ENCODE assay signal across 15 cellular contexts in the genomic region with DNA sequence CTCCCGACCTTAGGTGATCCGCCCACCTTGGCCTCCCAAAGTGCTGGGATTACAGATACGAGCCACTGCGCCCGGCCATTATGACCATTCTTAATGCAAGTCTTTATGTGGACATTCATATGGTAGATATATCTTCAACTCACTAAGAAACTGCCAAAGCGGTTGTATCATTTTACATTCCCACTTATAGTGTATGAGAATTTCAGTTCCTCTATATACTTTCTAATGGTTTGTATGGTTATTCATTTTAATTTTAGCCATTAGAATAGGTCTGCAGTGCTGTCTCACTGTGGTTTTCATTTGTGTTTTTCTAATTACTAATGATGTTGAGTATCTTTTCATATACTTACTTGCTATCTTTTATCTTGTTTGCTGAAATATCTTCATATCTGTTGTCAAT. TPM values are rescaled to one million over a fixed set of nuclear protein-coding genes. Genes with fewer than 3 reads are reported as not detected.
DNase-seq lines count a peak whose midpoint lies in the region; ATAC-seq and TF ChIP-seq lines count a peak whose summit lies in the region.
"Had no signal": no experiment of that assay in that cellular context is flagged by ENCODE, and none has a peak within 500 bp of the region (broad histone marks: within the 10 kb centered on the region; RNA-seq: fewer than 3 reads in every experiment).

No MANE protein-coding gene starts in this region.

- POLR2A ChIA-PET in activated CD4-positive, alpha-beta T cell treated with anti-CD3 and anti-CD28 coated beads for 36 hours (lab: Charles Lee): no interaction called here

- H3K9me3 ChIP-seq in WERI-Rb-1 (ENCODE audit: severe bottlenecking): peaks cover under 1% of the 10 kb centered on the region

- H3K36me3 Mint-ChIP-seq in activated CD4-positive, alpha-beta T cell treated with anti-CD3 and anti-CD28 coated beads for 36 hours (ENCODE audit: low read depth): peaks cover 24% of the 10 kb centered on the region

- peaks cover 23% of the 10 kb centered on the region for H3K4me1 Mint-ChIP-seq in activated CD4-positive, alpha-beta T cell treated with anti-CD3 and anti-CD28 coated beads for 36 hours

- no peak overlapping the region for H3K4me3 Mint-ChIP-seq in activated CD4-positive, alpha-beta T cell treated with anti-CD3 and anti-CD28 coated beads for 36 hours
- H3K4me3 Mint-ChIP-seq: nephron, type B pancreatic cell had no signal

- H3K27ac ChIP-seq in WERI-Rb-1: no peak overlapping the region
- H3K27ac ChIP-seq: gastroesophageal sphincter had no signal

- no peak overlapping the region for H3K4me3 ChIP-seq in WERI-Rb-1 (ENCODE audit: low read depth, low read length)
- H3K4me3 ChIP-seq: gastroesophageal sphincter had no signal

- H3K27me3 Mint-ChIP-seq in activated CD4-positive, alpha-beta T cell treated with anti-CD3 and anti-CD28 coated beads for 36 hours: no peaks in the 10 kb centered on the region
- H3K27me3 Mint-ChIP-seq: type B pancreatic cell had no signal

- no peaks in the 10 kb centered on the region for H3K27me3 ChIP-seq in WERI-Rb-1 (ENCODE audit: insufficient read depth, low read depth, severe bottlenecking)
- H3K27me3 ChIP-seq: gastroesophageal sphincter had no signal

- TF ChIP-seq CTCF in WERI-Rb-1 (IDR thresholded peaks at IDR 0.05; ENCODE audit: low read depth, low read length): no peak

- peaks cover under 1% of the 10 kb centered on the region; the same call in 1 of the 2 replicates for H3K36me3 ChIP-seq in WERI-Rb-1
- H3K36me3 ChIP-seq: gastroesophageal sphincter had no signal

- intact Hi-C loops in activated CD4-positive, alpha-beta T cell treated with anti-CD3 and anti-CD28 coated beads for 36 hours (cut with DNase I, micrococcal nuclease): no loop called here

- CTCF ChIA-PET in activated CD4-positive, alpha-beta T cell treated with anti-CD3 and anti-CD28 coated beads for 36 hours (lab: Charles Lee): no interaction called here

- H3K9me3 Mint-ChIP-seq in activated CD4-positive, alpha-beta T cell treated with anti-CD3 and anti-CD28 coated beads for 36 hours (ENCODE audit: low read depth): peaks cover 10% of the 10 kb centered on the region

- H3K27ac Mint-ChIP-seq in activated CD4-positive, alpha-beta T cell treated with anti-CD3 and anti-CD28 coated beads for 36 hours: no peak overlapping the region
- H3K27ac Mint-ChIP-seq: nephron, type B pancreatic cell had no signal

- no peak for TF ChIP-seq POLR2A in GM18505 (IDR thresholded peaks at IDR 0.05; ENCODE audit: borderline replicate concordance, extremely low read depth, insufficient read depth, insufficient read length)

- ATAC-seq in GM18505 (IDR thresholded peaks at IDR 0.05; ENCODE audit: unreplicated experiment) (peak; percentile 81), GM19438 (IDR thresholded peaks at IDR 0.05; ENCODE audit: low read depth, unreplicated experiment) (peak; percentile 97), HG02798 (IDR thresholded peaks at IDR 0.05; ENCODE audit: poor library complexity, unreplicated experiment) (peak; percentile 96), HG03521 (IDR thresholded peaks at IDR 0.05; ENCODE audit: unreplicated experiment) (peak; percentile 72)
- ATAC-seq in activated CD4-positive, alpha-beta T cell treated with anti-CD3 and anti-CD28 coated beads for 36 hours: no peak
- ATAC-seq: gastroesophageal sphincter, left lobe of liver had no signal

- DNase-seq in WERI-Rb-1 (no peak), SKM-1 treated with dmso at 0.1 percent for 144 hours (lab: John Stamatoyannopoulos, UW; ENCODE audit: unreplicated experiment) (no peak), HUDEP-2 (lab: John Stamatoyannopoulos, UW; ENCODE audit: unreplicated experiment in 76 of 76) (no peak)
- no peak for DNase-seq in activated CD4-positive, alpha-beta T cell treated with anti-CD3 and anti-CD28 coated beads for 36 hours
- DNase-seq: aorta, NCI-H345, RPMI8226 had no signal

RNA-seq across cellular contexts. Expression of a gene that starts 32.5 kb away (rescaled TPM):
- 10 to 100 TPM; 61.1 to 74.9 TPM for total RNA-seq in activated CD4-positive, alpha-beta T cell treated with anti-CD3 and anti-CD28 coated beads for 36 hours
